Comparison of ENCODE assay signal across 8 cellular contexts in the genomic region with DNA sequence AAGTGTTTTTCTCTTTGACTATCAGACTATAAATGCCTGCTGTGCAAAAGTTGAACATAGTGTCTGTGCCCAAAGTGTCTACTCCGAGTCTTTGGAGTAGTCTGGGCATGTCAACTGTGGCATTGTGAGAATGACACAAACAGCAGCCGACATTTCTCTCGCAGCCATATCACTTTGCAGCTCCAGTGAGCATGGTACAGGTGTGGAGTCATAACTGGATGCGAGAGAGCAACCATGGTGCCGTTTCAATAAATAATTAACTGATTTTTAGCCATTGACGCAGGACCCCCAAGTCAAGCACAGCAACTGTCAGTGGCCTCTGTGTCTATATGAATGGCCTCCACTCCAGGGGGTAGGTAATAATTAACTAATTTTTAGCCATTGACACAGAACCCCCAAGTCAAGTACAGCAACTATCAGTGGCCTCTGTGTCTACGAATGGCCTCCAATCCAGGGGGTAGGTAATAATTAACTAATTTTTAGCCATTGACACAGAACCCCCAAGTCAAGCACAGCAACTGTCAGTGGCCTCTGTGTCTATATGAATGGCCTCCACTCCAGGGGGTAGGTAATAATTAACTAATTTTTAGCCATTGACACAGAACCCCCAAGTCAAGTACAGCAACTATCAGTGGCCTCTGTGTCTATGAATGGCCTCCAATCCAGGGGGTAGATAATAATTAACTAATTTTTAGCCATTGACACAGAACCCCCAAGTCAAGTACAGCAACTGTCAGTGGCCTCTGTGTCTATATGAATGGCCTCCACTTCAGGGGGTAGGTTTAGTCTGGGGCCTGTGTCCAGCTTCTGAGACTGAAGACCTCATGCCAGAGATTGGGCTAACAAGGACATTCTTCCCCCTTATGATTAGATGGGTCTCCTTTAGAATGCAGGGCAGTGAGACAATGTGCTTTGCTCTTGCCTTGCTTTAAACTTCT.
DNase-seq lines count a peak whose midpoint lies in the region; ATAC-seq and TF ChIP-seq lines count a peak whose summit lies in the region.
"Not testable (repeated sequence)": the region's sequence is repeated elsewhere in the genome, so short reads cannot be mapped to it uniquely, and the experiment has no call there.

No MANE protein-coding gene starts in this region.

- 51% methylated on average over 7 of the region's 7 CpGs for WGBS in liver

- TF ChIP-seq CTCF in liver (IDR thresholded peaks at IDR 0.05; ENCODE audit: low read depth, low read length, missing input control), result not testable (repeated sequence)

- H3K27ac ChIP-seq in liver (ENCODE audit: low read depth in 1 of 2, low read length in 2 of 2), result not testable (repeated sequence)

- peak; percentile 82 for ATAC-seq in GM18498 (IDR thresholded peaks at IDR 0.05; ENCODE audit: unreplicated experiment)
- peak; percentile 98 for ATAC-seq in GM18907 (IDR thresholded peaks at IDR 0.05; ENCODE audit: unreplicated experiment)
- ATAC-seq in GM19463 (IDR thresholded peaks at IDR 0.05; ENCODE audit: unreplicated experiment), result peak; percentile 87
- ATAC-seq in GM21737 (IDR thresholded peaks at IDR 0.05; ENCODE audit: unreplicated experiment), result peak; percentile 90
- ATAC-seq in HG02938 (IDR thresholded peaks at IDR 0.05; ENCODE audit: unreplicated experiment), result peak; percentile 91
- peak; percentile 92 for ATAC-seq in HG03175 (IDR thresholded peaks at IDR 0.05; ENCODE audit: unreplicated experiment)

- peak; percentile 30 for DNase-seq in HuH-7 (ENCODE audit: low spot score)

- H3K36me3 ChIP-seq in liver (ENCODE audit: control insufficient read depth in 4 of 4, insufficient read depth in 3 of 4, low read depth in 1 of 4, low read length in 3 of 4), result not testable (repeated sequence)

- not testable (repeated sequence) for H3K9ac ChIP-seq in liver (ENCODE audit: low read depth in 1 of 2, low read length in 2 of 2)

- peaks cover 0 to 17% (median 5%) of the 10 kb centered on the region in 4 donors for H3K4me1 ChIP-seq in liver (ENCODE audit: control insufficient read depth in 4 of 4, insufficient read depth in 4 of 4, low read length in 3 of 4)

- not testable (repeated sequence) for H3K4me3 ChIP-seq in liver (ENCODE audit: low read depth in 1 of 3, low read length in 3 of 3)

- not testable (repeated sequence) for H3K27me3 ChIP-seq in liver (ENCODE audit: control insufficient read depth in 4 of 4, insufficient read depth in 4 of 4, low read length in 3 of 4)

- H3K9me3 ChIP-seq in liver (ENCODE audit: control insufficient read depth in 4 of 4, low read length in 3 of 4), result not testable (repeated sequence)

- peak in 1 of 2 donors; percentile 23 for TF ChIP-seq RAD21 in liver (IDR thresholded peaks at IDR 0.05)

TF ChIP-seq in liver, 16 proteins besides CTCF, POLR2A, EP300 and RAD21:
- TF ChIP-seq RXRA (IDR thresholded peaks at IDR 0.05) (peak in 1 of 2 donors; percentile 87), YY1 (IDR thresholded peaks at IDR 0.05) (peak; percentile 93), JUND (IDR thresholded peaks at IDR 0.05) (peak in 1 of 2 donors; percentile 49), HNF4A (conservative IDR thresholded peaks at IDR 0.05) (peak; percentile 39 to 65), GABPA (IDR thresholded peaks at IDR 0.05 in 1 of 2, conservative IDR thresholded peaks at IDR 0.05 in 1 of 2) (peak in 1 of 2 donors; percentile 28), TAF1 (conservative IDR thresholded peaks at IDR 0.05) (peak; percentile 44), SP1 (IDR thresholded peaks at IDR 0.05) (peak; percentile 90), NR2F2 (IDR thresholded peaks at IDR 0.05) (peak; percentile 43)
- TF ChIP-seq, protein P1, sequence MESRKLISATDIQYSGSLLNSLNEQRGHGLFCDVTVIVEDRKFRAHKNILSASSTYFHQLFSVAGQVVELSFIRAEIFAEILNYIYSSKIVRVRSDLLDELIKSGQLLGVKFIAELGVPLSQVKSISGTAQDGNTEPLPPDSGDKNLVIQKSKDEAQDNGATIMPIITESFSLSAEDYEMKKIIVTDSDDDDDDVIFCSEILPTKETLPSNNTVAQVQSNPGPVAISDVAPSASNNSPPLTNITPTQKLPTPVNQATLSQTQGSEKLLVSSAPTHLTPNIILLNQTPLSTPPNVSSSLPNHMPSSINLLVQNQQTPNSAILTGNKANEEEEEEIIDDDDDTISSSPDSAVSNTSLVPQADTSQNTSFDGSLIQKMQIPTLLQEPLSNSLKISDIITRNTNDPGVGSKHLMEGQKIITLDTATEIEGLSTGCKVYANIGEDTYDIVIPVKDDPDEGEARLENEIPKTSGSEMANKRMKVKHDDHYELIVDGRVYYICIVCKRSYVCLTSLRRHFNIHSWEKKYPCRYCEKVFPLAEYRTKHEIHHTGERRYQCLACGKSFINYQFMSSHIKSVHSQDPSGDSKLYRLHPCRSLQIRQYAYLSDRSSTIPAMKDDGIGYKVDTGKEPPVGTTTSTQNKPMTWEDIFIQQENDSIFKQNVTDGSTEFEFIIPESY (IDR thresholded peaks at IDR 0.05), result peak; percentile 77
- TF ChIP-seq, protein P2, sequence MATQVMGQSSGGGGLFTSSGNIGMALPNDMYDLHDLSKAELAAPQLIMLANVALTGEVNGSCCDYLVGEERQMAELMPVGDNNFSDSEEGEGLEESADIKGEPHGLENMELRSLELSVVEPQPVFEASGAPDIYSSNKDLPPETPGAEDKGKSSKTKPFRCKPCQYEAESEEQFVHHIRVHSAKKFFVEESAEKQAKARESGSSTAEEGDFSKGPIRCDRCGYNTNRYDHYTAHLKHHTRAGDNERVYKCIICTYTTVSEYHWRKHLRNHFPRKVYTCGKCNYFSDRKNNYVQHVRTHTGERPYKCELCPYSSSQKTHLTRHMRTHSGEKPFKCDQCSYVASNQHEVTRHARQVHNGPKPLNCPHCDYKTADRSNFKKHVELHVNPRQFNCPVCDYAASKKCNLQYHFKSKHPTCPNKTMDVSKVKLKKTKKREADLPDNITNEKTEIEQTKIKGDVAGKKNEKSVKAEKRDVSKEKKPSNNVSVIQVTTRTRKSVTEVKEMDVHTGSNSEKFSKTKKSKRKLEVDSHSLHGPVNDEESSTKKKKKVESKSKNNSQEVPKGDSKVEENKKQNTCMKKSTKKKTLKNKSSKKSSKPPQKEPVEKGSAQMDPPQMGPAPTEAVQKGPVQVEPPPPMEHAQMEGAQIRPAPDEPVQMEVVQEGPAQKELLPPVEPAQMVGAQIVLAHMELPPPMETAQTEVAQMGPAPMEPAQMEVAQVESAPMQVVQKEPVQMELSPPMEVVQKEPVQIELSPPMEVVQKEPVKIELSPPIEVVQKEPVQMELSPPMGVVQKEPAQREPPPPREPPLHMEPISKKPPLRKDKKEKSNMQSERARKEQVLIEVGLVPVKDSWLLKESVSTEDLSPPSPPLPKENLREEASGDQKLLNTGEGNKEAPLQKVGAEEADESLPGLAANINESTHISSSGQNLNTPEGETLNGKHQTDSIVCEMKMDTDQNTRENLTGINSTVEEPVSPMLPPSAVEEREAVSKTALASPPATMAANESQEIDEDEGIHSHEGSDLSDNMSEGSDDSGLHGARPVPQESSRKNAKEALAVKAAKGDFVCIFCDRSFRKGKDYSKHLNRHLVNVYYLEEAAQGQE (IDR thresholded peaks at IDR 0.05), result peak; percentile 75
- TF ChIP-seq, protein P3, sequence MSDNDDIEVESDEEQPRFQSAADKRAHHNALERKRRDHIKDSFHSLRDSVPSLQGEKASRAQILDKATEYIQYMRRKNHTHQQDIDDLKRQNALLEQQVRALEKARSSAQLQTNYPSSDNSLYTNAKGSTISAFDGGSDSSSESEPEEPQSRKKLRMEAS (IDR thresholded peaks at IDR 0.05), result peak; percentile 51
